9 cellular contexts compared by ENCODE assay signal in genomic region chr6:105786890-105787655, GRCh38.
A peak's percentile ranks its signal among the peaks of the same experiment; 100 is the strongest.
DNase-seq lines count a peak whose midpoint lies in the region; ATAC-seq and TF ChIP-seq lines count a peak whose summit lies in the region.
"Had no signal": no experiment of that assay in that cellular context is flagged by ENCODE, and none has a peak within 500 bp of the region (broad histone marks: within the 10 kb centered on the region; RNA-seq: fewer than 3 reads in every experiment).

No MANE protein-coding gene starts in this region.

- H3K27me3 ChIP-seq in spleen (replicated peaks in 1 of 7) (no peaks in the 10 kb centered on the region), MG63 (no peaks in the 10 kb centered on the region), right lobe of liver (no peaks in the 10 kb centered on the region)

- DNase-seq in GM12865 (ENCODE audit: low read depth) (peak; percentile 93), GM19238 (ENCODE audit: insufficient read length, low spot score) (peak; percentile 16), omental fat pad (ENCODE audit: low spot score) (no peak), spleen (no peak), MG63 (no peak), right lobe of liver (no peak)
- peak; percentile 33 for DNase-seq in activated CD8-positive, alpha-beta T cell treated with anti-CD3 and anti-CD28 coated beads, Interleukin-2, amount 10 ng/mL, durations not matched to agents 7 days and 5 days
- DNase-seq: caudate nucleus had no signal

- ATAC-seq in HG02981 (IDR thresholded peaks at IDR 0.05; ENCODE audit: unreplicated experiment), result peak; percentile 68
- ATAC-seq in activated CD8-positive, alpha-beta T cell treated with anti-CD3 and anti-CD28 coated beads, Interleukin-2, amount 10 ng/mL, durations not matched to agents 7 days and 5 days, result no peak
- no peak for ATAC-seq in omental fat pad (ENCODE audit: low FRiP score)
- no peak for ATAC-seq in right lobe of liver

- H3K27me3 Mint-ChIP-seq in activated CD8-positive, alpha-beta T cell treated with anti-CD3 and anti-CD28 coated beads, Interleukin-2, amount 10 ng/mL, durations not matched to agents 7 days and 5 days (ENCODE audit: low read depth), result no peaks in the 10 kb centered on the region

- H3K9me3 ChIP-seq in spleen (no peaks in the 10 kb centered on the region), MG63 (no peaks in the 10 kb centered on the region), right lobe of liver (no peaks in the 10 kb centered on the region)

- peaks cover 55% of the 10 kb centered on the region for H3K4me1 Mint-ChIP-seq in activated CD8-positive, alpha-beta T cell treated with anti-CD3 and anti-CD28 coated beads, Interleukin-2, amount 10 ng/mL, durations not matched to agents 7 days and 5 days (ENCODE audit: low read depth)

- no peaks in the 10 kb centered on the region for H3K9me3 Mint-ChIP-seq in activated CD8-positive, alpha-beta T cell treated with anti-CD3 and anti-CD28 coated beads, Interleukin-2, amount 10 ng/mL, durations not matched to agents 7 days and 5 days (ENCODE audit: insufficient read depth)

- no peak for TF ChIP-seq POLR2A in spleen (IDR thresholded peaks at IDR 0.05)
- TF ChIP-seq POLR2A in right lobe of liver (IDR thresholded peaks at IDR 0.05), result no peak

- H3K4me1 ChIP-seq in spleen (peaks cover 0 to 68% (median 40%) of the 10 kb centered on the region in 6 donors), right lobe of liver (peaks cover 0 to 9% (median 5%) of the 10 kb centered on the region in 4 donors)

- POLR2A ChIA-PET in activated CD8-positive, alpha-beta T cell treated with anti-CD3 and anti-CD28 coated beads, Interleukin-2, amount 10 ng/mL, durations not matched to agents 7 days and 5 days (lab: Charles Lee), result interaction anchor here (0.6 kb wide), 1 partner anchor 42 kb away, joined by 3 read pairs; no protein-coding TSS in a partner anchor

- H3K4me3 Mint-ChIP-seq in activated CD8-positive, alpha-beta T cell treated with anti-CD3 and anti-CD28 coated beads, Interleukin-2, amount 10 ng/mL, durations not matched to agents 7 days and 5 days, result no peak overlapping the region

- CTCF ChIA-PET in activated CD8-positive, alpha-beta T cell treated with anti-CD3 and anti-CD28 coated beads, Interleukin-2, amount 10 ng/mL, durations not matched to agents 7 days and 5 days (lab: Charles Lee), result interaction anchor here (1.6 kb wide), 1 partner anchor 25 kb away, joined by 4 read pairs; no protein-coding TSS in a partner anchor

- H3K36me3 ChIP-seq in spleen, result no peaks in the 10 kb centered on the region
- H3K36me3 ChIP-seq in MG63, result no peaks in the 10 kb centered on the region
- no peaks in the 10 kb centered on the region for H3K36me3 ChIP-seq in right lobe of liver

- 67 to 81% (median 73%) methylated on average over 9 to 10 of the region's 10 CpGs for WGBS in spleen, 5 donors
- WGBS in right lobe of liver (ENCODE audit: insufficient coverage, low coverage, low lambda C conversion rate, missing lambda C conversion rate), result 75% methylated on average over 10 of the region's 10 CpGs

- H3K36me3 Mint-ChIP-seq in activated CD8-positive, alpha-beta T cell treated with anti-CD3 and anti-CD28 coated beads, Interleukin-2, amount 10 ng/mL, durations not matched to agents 7 days and 5 days (ENCODE audit: low read depth), result peaks cover 13% of the 10 kb centered on the region

- H3K4me3 ChIP-seq in GM12865 (ENCODE audit: low read depth, low read length), result no peak overlapping the region
- H3K4me3 ChIP-seq in spleen, result no peak overlapping the region
- H3K4me3 ChIP-seq in MG63, result no peak overlapping the region
- H3K4me3 ChIP-seq in right lobe of liver, result no peak overlapping the region

- H3K27ac ChIP-seq in spleen (no peak overlapping the region), right lobe of liver (no peak overlapping the region)

- TF ChIP-seq CTCF in GM12865 (IDR thresholded peaks at IDR 0.05; ENCODE audit: insufficient read depth, low read depth, low read length, missing control alignments) (no peak), omental fat pad (IDR thresholded peaks at IDR 0.05) (no peak), spleen (IDR thresholded peaks at IDR 0.05 in 8 of 11, conservative IDR thresholded peaks at IDR 0.05 in 3 of 11) (no peak), right lobe of liver (IDR thresholded peaks at IDR 0.05) (no peak)

- peak overlapping the region; percentile 65 for H3K27ac Mint-ChIP-seq in activated CD8-positive, alpha-beta T cell treated with anti-CD3 and anti-CD28 coated beads, Interleukin-2, amount 10 ng/mL, durations not matched to agents 7 days and 5 days

- intact Hi-C loops in spleen (cut with DNase I; ENCODE audit: low total_unique reads) (no loop called here), right lobe of liver (cut with DNase I) (no loop called here)

Comparison
In these comparisons a context has a peak if more than half of its experiments do, and no peak if none do; other contexts are left out.
1. DNase-seq: peak in GM12865 (single experiment), GM19238 (single experiment) and activated CD8-positive, alpha-beta T cell treated with anti-CD3 and anti-CD28 coated beads, Interleukin-2, amount 10 ng/mL, durations not matched to agents 7 days and 5 days (single experiment); none in omental fat pad (single experiment), spleen (single experiment), MG63 (single experiment) and right lobe of liver (0 of 3).